In genomic region chr7:80277434-80278427, GRCh38 we compare ENCODE assay signal across 10 cellular contexts.
DNase-seq lines count a peak whose midpoint lies in the region; ATAC-seq and TF ChIP-seq lines count a peak whose summit lies in the region.
"Had no signal": no experiment of that assay in that cellular context is flagged by ENCODE, and none has a peak within 500 bp of the region (broad histone marks: within the 10 kb centered on the region; RNA-seq: fewer than 3 reads in every experiment).

No MANE protein-coding gene starts in this region.

- no peak overlapping the region for H2AK9ac ChIP-seq in IMR-90 (replicated peaks; ENCODE audit: low read depth, low read length, poor library complexity)

- peak overlapping the region; percentile 60; the same call in 1 of the 2 replicates for H2BK20ac ChIP-seq in IMR-90 (ENCODE audit: low read depth, low read length)

- no peak overlapping the region for H4K91ac ChIP-seq in IMR-90 (ENCODE audit: insufficient read depth, low read depth, low read length)

- TF ChIP-seq RAD21 in IMR-90 (IDR thresholded peaks at IDR 0.05; ENCODE audit: low read length), result no peak

- peak overlapping the region; percentile 28; the same call in 1 of the 2 replicates for H2BK120ac ChIP-seq in IMR-90 (ENCODE audit: low read depth, low read length)

- no peak overlapping the region for H3K56ac ChIP-seq in IMR-90 (ENCODE audit: extremely low read depth, insufficient read depth, low read length)

- H3K4me3 ChIP-seq in ACC112 (ENCODE audit: low read depth, low read length) (no peak overlapping the region), IMR-90 (ENCODE audit: insufficient read depth, low read depth, low read length) (no peak overlapping the region), lower lobe of right lung (no peak overlapping the region)

- peak overlapping the region; percentile 11; the same call in 1 of the 2 replicates for H3K23ac ChIP-seq in IMR-90 (ENCODE audit: low read depth, low read length)

- CTCF ChIA-PET in IMR-90 (lab: Yijun Ruan, JAX), result interaction anchor here (1.0 to 1.2 kb wide), 2 partner anchors 144 to 151 kb away, joined by 3 to 4 read pairs; no protein-coding TSS in a partner anchor

- no peaks in the 10 kb centered on the region for H3K36me3 ChIP-seq in ACC112 (ENCODE audit: insufficient read depth, low read length)
- H3K36me3 ChIP-seq in IMR-90 (ENCODE audit: control insufficient read depth, insufficient read depth, low read length), result no peaks in the 10 kb centered on the region
- H3K36me3 ChIP-seq in lower lobe of right lung, result no peaks in the 10 kb centered on the region

- H3K9me3 ChIP-seq in IMR-90 (ENCODE audit: control insufficient read depth, insufficient read depth, low read length) (no peaks in the 10 kb centered on the region), lower lobe of right lung (no peaks in the 10 kb centered on the region)

- H3K4ac ChIP-seq in IMR-90 (ENCODE audit: low read depth, low read length), result peak overlapping the region; percentile 10; the same call in 1 of the 2 replicates

- H4K5ac ChIP-seq in IMR-90 (ENCODE audit: low read depth, low read length), result no peak overlapping the region

- H3K79me2 ChIP-seq in ACC112 (ENCODE audit: control insufficient read depth, insufficient read depth, low read length, unreplicated experiment), result no peaks in the 10 kb centered on the region

- no peak for TF ChIP-seq POLR2A in IMR-90 (IDR thresholded peaks at IDR 0.05; ENCODE audit: low read depth, low read length)

- POLR2A ChIA-PET in IMR-90 (lab: Charles Lee; ENCODE audit: unreplicated experiment), result interaction anchor here (0.8 kb wide), 1 partner anchor 9 kb away, joined by 20 read pairs; no protein-coding TSS in a partner anchor

- dilution Hi-C loops in IMR-90 (cut with HindIII; ENCODE audit: low sequenced_read_pairs, unreplicated experiment), result no loop called here

- H3K4me2 ChIP-seq in IMR-90 (ENCODE audit: low read depth, low read length), result peak overlapping the region; percentile 56; the same call in 1 of the 2 replicates

- H3K27me3 ChIP-seq in ACC112 (ENCODE audit: insufficient read depth, low read length) (no peaks in the 10 kb centered on the region), IMR-90 (ENCODE audit: control insufficient read depth, insufficient read depth, low read length) (no peaks in the 10 kb centered on the region), lower lobe of right lung (ENCODE audit: low read depth) (no peaks in the 10 kb centered on the region)

- TF ChIP-seq CTCF in IMR-90 (conservative IDR thresholded peaks at IDR 0.05; ENCODE audit: low read depth, low read length), result no peak
- TF ChIP-seq CTCF in lower lobe of right lung (IDR thresholded peaks at IDR 0.05), result no peak

- H3K79me1 ChIP-seq in IMR-90 (ENCODE audit: low read depth in 1 of 2, low read length in 2 of 2), result no peaks in the 10 kb centered on the region

- H2AK5ac ChIP-seq in IMR-90 (ENCODE audit: low read depth, low read length), result no peak overlapping the region

- intact Hi-C loops in IMR-90 (cut with micrococcal nuclease), result no loop called here
- intact Hi-C loops in lower lobe of right lung (cut with DNase I), result no loop called here

- in situ Hi-C loops in IMR-90 (cut with MboI; ENCODE audit: low sequenced_read_pairs), result no loop called here
- in situ Hi-C loops in T47D (cut with HindIII; ENCODE audit: low pct_unique_long_range_greater_than_20kb, low sequenced_read_pairs), result no loop called here

- H4K20me1 ChIP-seq in IMR-90 (ENCODE audit: insufficient read depth, low read length), result no peaks in the 10 kb centered on the region

- H2BK15ac ChIP-seq in IMR-90 (ENCODE audit: low read depth, low read length), result 0 out of 3 replicates have a peak overlapping the region, but pooled peaks have one; percentile 14

- H3K27ac ChIP-seq in ACC112 (ENCODE audit: low read depth, low read length) (peak overlapping the region; percentile 17; the same call in 1 of the 2 replicates), IMR-90 (ENCODE audit: insufficient read depth, low read length) (0 out of 2 replicates have a peak overlapping the region, but pooled peaks have one; percentile 54), lower lobe of right lung (peak overlapping the region; percentile 14)

- H2BK5ac ChIP-seq in IMR-90 (ENCODE audit: low read depth, low read length, poor library complexity, severe bottlenecking), result peak overlapping the region; percentile 66

- DNase-seq in IMR-90 (peak; percentile 32), T47D (ENCODE audit: low read depth in 1 of 2, low spot score in 1 of 2) (peak; percentile 26 to 42), lower lobe of right lung (no peak)
- no peak for DNase-seq in stimulated activated CD4-positive, alpha-beta T cell treated with anti-CD3 and anti-CD28 coated beads, Interleukin-15, amount 100 ng/mL, for 24 hours
- DNase-seq in activated CD4-positive, alpha-beta T cell treated with anti-CD3 and anti-CD28 coated beads, Interleukin-2, amount 50 U/mL, for 1 hour, result no peak
- DNase-seq: activated T-cell treated with anti-CD3 and anti-CD28 coated beads, Interleukin-2, amount 50 U/mL, for 24 hours; stimulated activated CD4-positive, alpha-beta T cell treated with anti-CD3 and anti-CD28 coated beads, Interleukin-4, amount 100 ng/mL, for 1 hour had no signal

- peak overlapping the region; percentile 39; the same call in 1 of the 2 replicates for H3K18ac ChIP-seq in IMR-90 (ENCODE audit: low read depth, low read length)

- H3K14ac ChIP-seq in IMR-90 (replicated peaks; ENCODE audit: low read depth, low read length), result 0 out of 2 replicates have a peak overlapping the region, but pooled peaks have one; percentile 10

- WGBS in IMR-90 (ENCODE audit: extremely low coverage in 2 of 2, insufficient read length in 1 of 2), 2 experiments, result no CpG with 5 or more reads among the region's 6 CpGs

- H3K9me1 ChIP-seq in IMR-90 (ENCODE audit: insufficient read depth, low read length), result no peaks in the 10 kb centered on the region

- H4K8ac ChIP-seq in IMR-90 (ENCODE audit: low read depth in 2 of 2, low read length in 2 of 2), result peak overlapping the region; percentile 24 to 42; a peak in 2 of 4 replicates

- H2AFZ ChIP-seq in ACC112 (ENCODE audit: low read length, unreplicated experiment), result peak overlapping the region; percentile 93
- no peak overlapping the region for H2AFZ ChIP-seq in IMR-90 (replicated peaks; ENCODE audit: low read length, poor library complexity)

- H3K4me1 ChIP-seq in ACC112 (ENCODE audit: control insufficient read depth, insufficient read depth, low read length, unreplicated experiment) (peaks cover 12% of the 10 kb centered on the region), IMR-90 (ENCODE audit: control insufficient read depth, insufficient read depth, low read length) (peaks cover 6% of the 10 kb centered on the region), lower lobe of right lung (peaks cover 15% of the 10 kb centered on the region)

- no TSS peak for BruUV-seq in IMR-90 (replicated peaks; lab: Mats Ljungman, UMichigan)

- ATAC-seq in IMR-90 (ENCODE audit: low read depth), result peak; percentile 79
- peak in 1 of 2 donors; percentile 59 for ATAC-seq in lower lobe of right lung
- ATAC-seq in GM21737 (IDR thresholded peaks at IDR 0.05; ENCODE audit: unreplicated experiment), result no peak
- ATAC-seq in HG02840 (IDR thresholded peaks at IDR 0.05; ENCODE audit: low FRiP score, unreplicated experiment), result no peak

- H3K9ac ChIP-seq in IMR-90 (ENCODE audit: low read depth, low read length), result no peak overlapping the region

TF ChIP-seq in IMR-90, 13 proteins besides CTCF, POLR2A, EP300 and RAD21:
- TF ChIP-seq NFE2L2 (IDR thresholded peaks at IDR 0.05; ENCODE audit: low read depth, low read length) (no peak), MAZ (IDR thresholded peaks at IDR 0.05; ENCODE audit: borderline replicate concordance, low read depth, low read length) (no peak), FOS (IDR thresholded peaks at IDR 0.05; ENCODE audit: low read depth, low read length) (no peak), RCOR1 (IDR thresholded peaks at IDR 0.05; ENCODE audit: insufficient replicate concordance, low read length) (no peak), USF2 (IDR thresholded peaks at IDR 0.05; ENCODE audit: low read depth, low read length) (no peak)
- TF ChIP-seq, protein P1, sequence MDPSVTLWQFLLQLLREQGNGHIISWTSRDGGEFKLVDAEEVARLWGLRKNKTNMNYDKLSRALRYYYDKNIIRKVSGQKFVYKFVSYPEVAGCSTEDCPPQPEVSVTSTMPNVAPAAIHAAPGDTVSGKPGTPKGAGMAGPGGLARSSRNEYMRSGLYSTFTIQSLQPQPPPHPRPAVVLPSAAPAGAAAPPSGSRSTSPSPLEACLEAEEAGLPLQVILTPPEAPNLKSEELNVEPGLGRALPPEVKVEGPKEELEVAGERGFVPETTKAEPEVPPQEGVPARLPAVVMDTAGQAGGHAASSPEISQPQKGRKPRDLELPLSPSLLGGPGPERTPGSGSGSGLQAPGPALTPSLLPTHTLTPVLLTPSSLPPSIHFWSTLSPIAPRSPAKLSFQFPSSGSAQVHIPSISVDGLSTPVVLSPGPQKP (IDR thresholded peaks at IDR 0.05; ENCODE audit: borderline replicate concordance, low read depth, low read length), result no peak

Comparison
In these comparisons a context has a peak if more than half of its experiments do, and no peak if none do; other contexts are left out.
1. DNase-seq: peak in IMR-90 (single experiment) and T47D (2 of 2); none in lower lobe of right lung (single experiment), stimulated activated CD4-positive, alpha-beta T cell treated with anti-CD3 and anti-CD28 coated beads, Interleukin-15, amount 100 ng/mL, for 24 hours (single experiment) and activated CD4-positive, alpha-beta T cell treated with anti-CD3 and anti-CD28 coated beads, Interleukin-2, amount 50 U/mL, for 1 hour (single experiment).
2. Peak in every context shown above with its lines, with median percentiles within 50 percentile points of each other: H3K27ac ChIP-seq.